ENCODE assay signal across 9 cellular contexts in genomic region chr9:14321517-14322125, GRCh38. TPM values are rescaled to one million over a fixed set of nuclear protein-coding genes. Genes with fewer than 3 reads are reported as not detected.
A peak's percentile ranks its signal among the peaks of the same experiment; 100 is the strongest.
DNase-seq lines count a peak whose midpoint lies in the region; ATAC-seq and TF ChIP-seq lines count a peak whose summit lies in the region.
"Had no signal": no experiment of that assay in that cellular context is flagged by ENCODE, and none has a peak within 500 bp of the region (broad histone marks: within the 10 kb centered on the region; RNA-seq: fewer than 3 reads in every experiment).

No MANE protein-coding gene starts in this region.

- H3K9me3 Mint-ChIP-seq in endothelial cell (ENCODE audit: unreplicated experiment), result no peaks in the 10 kb centered on the region

- H3K4me3 ChIP-seq in GM12875 (ENCODE audit: low read depth, low read length) (peak overlapping the region; percentile 74), OCI-LY1 (ENCODE audit: low read depth, low read length, poor library complexity, severe bottlenecking) (peak overlapping the region; percentile 80), parathyroid adenoma (ENCODE audit: low read depth, low read length) (peak overlapping the region; percentile 68)

- H3K27me3 Mint-ChIP-seq in endothelial cell (ENCODE audit: unreplicated experiment), result peaks cover 26% of the 10 kb centered on the region

- TF ChIP-seq CTCF in GM12875 (IDR thresholded peaks at IDR 0.05; ENCODE audit: borderline replicate concordance, insufficient read depth, low read depth, low read length) (no peak), OCI-LY1 (IDR thresholded peaks at IDR 0.05; ENCODE audit: low read length) (no peak), endothelial cell (IDR thresholded peaks at IDR 0.05; ENCODE audit: unreplicated experiment) (no peak), parathyroid adenoma (IDR thresholded peaks at IDR 0.05) (no peak)

- no peaks in the 10 kb centered on the region for H3K36me3 ChIP-seq in OCI-LY1 (ENCODE audit: insufficient read depth, low read length)
- H3K36me3 ChIP-seq in parathyroid adenoma (ENCODE audit: control insufficient read depth, insufficient read depth, low read length), result no peaks in the 10 kb centered on the region

- H3F3A ChIP-seq in OCI-LY1 (ENCODE audit: insufficient read depth, low read length), result no peaks in the 10 kb centered on the region

- H3K4me1 Mint-ChIP-seq in endothelial cell (ENCODE audit: unreplicated experiment), result peaks cover 56% of the 10 kb centered on the region

- H3K36me3 Mint-ChIP-seq in endothelial cell (ENCODE audit: low read depth, unreplicated experiment), result peaks cover 13% of the 10 kb centered on the region

- no peaks in the 10 kb centered on the region for H3K9me3 ChIP-seq in OCI-LY1 (ENCODE audit: low read length)
- no peaks in the 10 kb centered on the region for H3K9me3 ChIP-seq in parathyroid adenoma (ENCODE audit: control insufficient read depth, low read length)

- H3K27ac Mint-ChIP-seq in endothelial cell (ENCODE audit: unreplicated experiment), result peak overlapping the region; percentile 97

- H3K27ac ChIP-seq in OCI-LY1 (ENCODE audit: low read depth, low read length, poor library complexity, severe bottlenecking) (peak overlapping the region; percentile 88), parathyroid adenoma (peak overlapping the region; percentile 42)

- H3K9ac ChIP-seq in OCI-LY1 (ENCODE audit: low read length) (peak overlapping the region; percentile 90), parathyroid adenoma (no peak overlapping the region)

- H4K20me1 ChIP-seq in OCI-LY1 (ENCODE audit: insufficient read depth, low read length), result no peaks in the 10 kb centered on the region

- H3K79me2 ChIP-seq in OCI-LY1 (ENCODE audit: insufficient read depth, low read length), result no peaks in the 10 kb centered on the region
- H3K79me2 ChIP-seq in parathyroid adenoma, result no peaks in the 10 kb centered on the region

- DNase-seq in endothelial cell (ENCODE audit: low spot score), result no peak
- no peak for DNase-seq in HCEC 1CT
- DNase-seq in anterior cingulate cortex (lab: John Stamatoyannopoulos, UW), result no peak
- no peak for DNase-seq in NCI-H187 (lab: John Stamatoyannopoulos, UW)

- no peak for ATAC-seq in GM18517 (IDR thresholded peaks at IDR 0.05; ENCODE audit: unreplicated experiment)

- H3K4me3 Mint-ChIP-seq in endothelial cell (ENCODE audit: unreplicated experiment), result peak overlapping the region; percentile 95

- H2AFZ ChIP-seq in OCI-LY1 (ENCODE audit: low read length), result no peak overlapping the region
- no peak overlapping the region for H2AFZ ChIP-seq in parathyroid adenoma

- H3K27me3 ChIP-seq in OCI-LY1 (ENCODE audit: insufficient read depth, low read length) (no peaks in the 10 kb centered on the region), parathyroid adenoma (ENCODE audit: control insufficient read depth, insufficient read depth, low read length) (no peaks in the 10 kb centered on the region)

- H3K4me2 ChIP-seq in OCI-LY1 (ENCODE audit: low read length) (peak overlapping the region; percentile 85), parathyroid adenoma (ENCODE audit: low read length) (peak overlapping the region; percentile 33)

- H3K4me1 ChIP-seq in OCI-LY1 (ENCODE audit: insufficient read depth, low read length, severe bottlenecking), result peaks cover 87% of the 10 kb centered on the region
- H3K4me1 ChIP-seq in parathyroid adenoma, result no peaks in the 10 kb centered on the region

- H3K9me2 ChIP-seq in OCI-LY1 (ENCODE audit: low read depth, low read length), result no peaks in the 10 kb centered on the region

RNA-seq across cellular contexts. Expression of gene NFIB, which starts 7.7 kb away (rescaled TPM):
- total RNA-seq in endothelial cell (ENCODE audit: unreplicated experiment), result 120 TPM
- total RNA-seq: T-helper 2 cell treated with Interferon-gamma antibody and Interleukin-4, amounts not matched to agents 100 ng/mL and 5 ng/mL, for 36 hours had no signal
